17 cellular contexts compared by ENCODE assay signal in genomic region chr2:173869244-173869643, GRCh38.
"Had no signal": no experiment of that assay in that cellular context is flagged by ENCODE, and none has a peak within 500 bp of the region (broad histone marks: within the 10 kb centered on the region; RNA-seq: fewer than 3 reads in every experiment).

No MANE protein-coding gene starts in this region.

- ATAC-seq: foreskin keratinocyte, left lobe of liver, lower lobe of right lung, right lobe of liver, upper lobe of right lung had no signal

- DNase-seq: activated CD4-positive, alpha-beta memory T cell treated with anti-CD3 and anti-CD28 coated beads for 36 hours; activated CD4-positive, alpha-beta T cell treated with anti-CD3 and anti-CD28 coated beads for 48 hours; activated naive CD4-positive, alpha-beta T cell treated with anti-CD3 and anti-CD28 coated beads for 36 hours; activated naive CD8-positive, alpha-beta T cell treated with anti-CD3 and anti-CD28 coated beads, Interleukin-2, amount 10 ng/mL, durations not matched to agents 7 days and 5 days; activated T-cell treated with anti-CD3 and anti-CD28 coated beads, Interleukin-2, amount 50 U/mL, for 48 hours; amniotic stem cell; effector memory CD4-positive, alpha-beta T cell; kidney; lower lobe of right lung; posterior cingulate gyrus; stimulated activated CD4-positive, alpha-beta T cell treated with anti-CD3 and anti-CD28 coated beads, Interleukin-1b, Interleukin-23, amount 100 ng/mL, for 48 hours; substantia nigra; thyroid gland; upper lobe of right lung had no signal
